ENCODE assay signal across 24 cellular contexts in the genomic region with DNA sequence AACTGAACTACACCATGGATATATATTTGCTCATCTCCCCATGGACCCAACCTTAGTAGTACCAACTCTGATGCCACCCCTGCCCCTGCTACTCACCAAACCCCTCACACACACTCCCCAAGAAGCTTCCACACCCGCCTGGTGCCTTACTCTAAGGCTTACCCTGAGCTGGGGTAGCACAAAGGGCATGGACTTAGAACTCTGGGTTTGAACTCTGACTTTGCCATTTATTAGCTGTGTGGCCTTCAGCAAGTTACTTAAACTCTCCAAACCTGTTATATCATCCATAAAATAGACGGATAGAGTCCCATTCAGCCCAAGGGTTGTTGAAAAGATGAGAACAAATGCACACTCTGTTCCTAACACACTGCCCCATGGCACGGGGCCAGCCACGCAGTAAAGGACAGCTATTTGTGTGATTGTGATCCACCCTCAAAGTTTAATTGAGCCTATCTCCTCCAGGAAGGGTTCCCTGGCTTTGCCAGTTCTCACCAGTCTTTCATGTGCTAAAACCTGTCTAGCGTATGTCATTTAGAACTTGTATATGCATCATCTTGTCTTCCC.
"Had no signal": no experiment of that assay in that cellular context is flagged by ENCODE, and none has a peak within 500 bp of the region (broad histone marks: within the 10 kb centered on the region; RNA-seq: fewer than 3 reads in every experiment).

No MANE protein-coding gene starts in this region.

- H3K9me3 ChIP-seq: breast epithelium, transverse colon, uterus had no signal

- H3K36me3 ChIP-seq: breast epithelium, transverse colon, uterus had no signal

- H3K4me1 ChIP-seq: breast epithelium, uterus had no signal

- H3K4me3 ChIP-seq: breast epithelium, hepatocyte, transverse colon, uterus had no signal

- ATAC-seq: activated CD4-positive, CD25-positive, alpha-beta regulatory T cell treated with anti-CD3 and anti-CD28 coated beads, Interleukin-2, amount 50 U/mL, for 24 hours; activated CD8-positive, alpha-beta T cell treated with anti-CD3 and anti-CD28 coated beads, Interleukin-2, amount 10 ng/mL, durations not matched to agents 7 days and 5 days; esophagus mucosa; natural killer cell; stimulated activated naive CD8-positive, alpha-beta T cell treated with anti-CD3 and anti-CD28 coated beads, Interleukin-15, Interleukin-2, amounts not matched to agents 100 U/mL and 50 U/mL, for 24 hours had no signal

- H3K27me3 ChIP-seq: breast epithelium, hepatocyte, transverse colon, uterus had no signal

- DNase-seq: activated CD4-positive, alpha-beta T cell treated with anti-CD3 and anti-CD28 coated beads, Interleukin-2, amount 10 ng/mL, durations not matched to agents 7 days and 5 days; activated CD8-positive, alpha-beta memory T cell treated with anti-CD3 and anti-CD28 coated beads, Interleukin-2, amount 50 U/mL, for 48 hours; activated CD8-positive, alpha-beta T cell treated with anti-CD3 and anti-CD28 coated beads, Interleukin-2, amount 10 ng/mL, durations not matched to agents 7 days and 5 days; activated effector memory CD4-positive, alpha-beta T cell treated with Interleukin-2 at 50 U/mL for 16 hours; activated naive CD4-positive, alpha-beta T cell treated with anti-CD3 and anti-CD28 coated beads, Interleukin-2, amount 10 ng/mL, durations not matched to agents 7 days and 5 days; activated T-cell treated with anti-CD3 and anti-CD28 coated beads, Interleukin-2, amount 50 U/mL, for 48 hours; aorta; cerebellar nuclear complex; cortex of kidney; mesenchymal stem cell; natural killer cell; retina; stimulated activated naive CD8-positive, alpha-beta T cell treated with anti-CD3 and anti-CD28 coated beads, Interleukin-15, Interleukin-2, amounts not matched to agents 100 U/mL and 50 U/mL, for 24 hours; T-helper 1 cell; T-helper 9 cell; transverse colon; uterus had no signal

- H3K27ac ChIP-seq: hepatocyte, parathyroid adenoma, transverse colon, uterus had no signal

- FAIRE-seq: endometrium, keratinocyte had no signal
